1 cellular context compared by ENCODE assay signal in the genomic region with DNA sequence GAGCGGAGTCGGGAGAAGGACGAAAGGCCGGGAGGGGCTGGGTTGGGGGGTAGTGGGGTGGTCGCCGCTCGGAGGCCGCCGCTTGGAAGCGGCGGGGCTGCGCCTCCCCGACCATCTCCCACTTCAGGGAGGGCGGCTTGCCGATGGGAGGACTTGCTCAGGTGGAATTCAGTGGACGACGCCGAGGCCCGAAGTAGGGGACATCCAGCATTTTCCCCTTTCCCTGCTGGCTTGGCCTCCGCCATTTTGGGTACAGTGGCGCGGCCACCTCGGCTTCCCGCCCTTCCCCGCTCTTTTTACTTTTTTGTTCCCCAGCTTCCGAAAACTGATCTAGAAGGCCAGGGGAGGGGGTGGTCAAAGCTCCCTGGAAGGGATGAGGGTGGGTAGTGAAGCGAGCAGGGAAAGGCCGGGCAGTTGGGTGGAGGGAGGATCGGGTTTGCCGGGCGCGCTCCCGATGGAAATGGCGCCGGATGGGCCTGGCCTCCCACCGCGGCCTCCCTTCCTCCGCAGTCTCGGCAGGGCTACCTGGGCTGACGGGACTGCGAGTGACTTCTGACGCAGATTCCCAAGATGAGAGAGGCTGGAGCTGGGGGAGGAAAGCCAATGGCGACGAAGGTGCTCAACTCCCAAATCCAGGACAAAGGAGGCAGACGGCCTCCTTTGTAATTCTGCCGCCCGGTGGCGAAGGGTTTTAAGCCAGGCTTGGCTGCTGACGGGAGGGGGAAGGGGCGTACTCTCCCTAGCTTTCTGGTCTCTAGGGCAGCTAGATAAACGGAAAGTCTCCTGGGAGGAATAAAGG.
TF ChIP-seq lines count a peak whose summit lies in the region.

A gene (minus strand): TSS at position 670 of the 799 bp plus-strand sequence. CDS start 26,084 bp downstream, outside the sequence.

TF ChIP-seq in HepG2, 621 proteins besides CTCF, POLR2A, EP300 and RAD21 (continued from another document and continues in another):
- no peak for TF ChIP-seq ZNF101 (CRISPR knock-in tag; IDR thresholded peaks at IDR 0.05; ENCODE audit: borderline replicate concordance, low read depth)
- TF ChIP-seq, protein P1, sequence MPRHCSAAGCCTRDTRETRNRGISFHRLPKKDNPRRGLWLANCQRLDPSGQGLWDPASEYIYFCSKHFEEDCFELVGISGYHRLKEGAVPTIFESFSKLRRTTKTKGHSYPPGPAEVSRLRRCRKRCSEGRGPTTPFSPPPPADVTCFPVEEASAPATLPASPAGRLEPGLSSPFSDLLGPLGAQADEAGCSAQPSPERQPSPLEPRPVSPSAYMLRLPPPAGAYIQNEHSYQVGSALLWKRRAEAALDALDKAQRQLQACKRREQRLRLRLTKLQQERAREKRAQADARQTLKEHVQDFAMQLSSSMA (CRISPR knock-in tag; IDR thresholded peaks at IDR 0.05): no peak
- TF ChIP-seq, protein P2, sequence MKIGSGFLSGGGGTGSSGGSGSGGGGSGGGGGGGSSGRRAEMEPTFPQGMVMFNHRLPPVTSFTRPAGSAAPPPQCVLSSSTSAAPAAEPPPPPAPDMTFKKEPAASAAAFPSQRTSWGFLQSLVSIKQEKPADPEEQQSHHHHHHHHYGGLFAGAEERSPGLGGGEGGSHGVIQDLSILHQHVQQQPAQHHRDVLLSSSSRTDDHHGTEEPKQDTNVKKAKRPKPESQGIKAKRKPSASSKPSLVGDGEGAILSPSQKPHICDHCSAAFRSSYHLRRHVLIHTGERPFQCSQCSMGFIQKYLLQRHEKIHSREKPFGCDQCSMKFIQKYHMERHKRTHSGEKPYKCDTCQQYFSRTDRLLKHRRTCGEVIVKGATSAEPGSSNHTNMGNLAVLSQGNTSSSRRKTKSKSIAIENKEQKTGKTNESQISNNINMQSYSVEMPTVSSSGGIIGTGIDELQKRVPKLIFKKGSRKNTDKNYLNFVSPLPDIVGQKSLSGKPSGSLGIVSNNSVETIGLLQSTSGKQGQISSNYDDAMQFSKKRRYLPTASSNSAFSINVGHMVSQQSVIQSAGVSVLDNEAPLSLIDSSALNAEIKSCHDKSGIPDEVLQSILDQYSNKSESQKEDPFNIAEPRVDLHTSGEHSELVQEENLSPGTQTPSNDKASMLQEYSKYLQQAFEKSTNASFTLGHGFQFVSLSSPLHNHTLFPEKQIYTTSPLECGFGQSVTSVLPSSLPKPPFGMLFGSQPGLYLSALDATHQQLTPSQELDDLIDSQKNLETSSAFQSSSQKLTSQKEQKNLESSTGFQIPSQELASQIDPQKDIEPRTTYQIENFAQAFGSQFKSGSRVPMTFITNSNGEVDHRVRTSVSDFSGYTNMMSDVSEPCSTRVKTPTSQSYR (CRISPR knock-in tag; IDR thresholded peaks at IDR 0.05; ENCODE audit: borderline replicate concordance): peak; percentile 46; the same call in 1 of the 2 replicates
- TF ChIP-seq, protein P3, sequence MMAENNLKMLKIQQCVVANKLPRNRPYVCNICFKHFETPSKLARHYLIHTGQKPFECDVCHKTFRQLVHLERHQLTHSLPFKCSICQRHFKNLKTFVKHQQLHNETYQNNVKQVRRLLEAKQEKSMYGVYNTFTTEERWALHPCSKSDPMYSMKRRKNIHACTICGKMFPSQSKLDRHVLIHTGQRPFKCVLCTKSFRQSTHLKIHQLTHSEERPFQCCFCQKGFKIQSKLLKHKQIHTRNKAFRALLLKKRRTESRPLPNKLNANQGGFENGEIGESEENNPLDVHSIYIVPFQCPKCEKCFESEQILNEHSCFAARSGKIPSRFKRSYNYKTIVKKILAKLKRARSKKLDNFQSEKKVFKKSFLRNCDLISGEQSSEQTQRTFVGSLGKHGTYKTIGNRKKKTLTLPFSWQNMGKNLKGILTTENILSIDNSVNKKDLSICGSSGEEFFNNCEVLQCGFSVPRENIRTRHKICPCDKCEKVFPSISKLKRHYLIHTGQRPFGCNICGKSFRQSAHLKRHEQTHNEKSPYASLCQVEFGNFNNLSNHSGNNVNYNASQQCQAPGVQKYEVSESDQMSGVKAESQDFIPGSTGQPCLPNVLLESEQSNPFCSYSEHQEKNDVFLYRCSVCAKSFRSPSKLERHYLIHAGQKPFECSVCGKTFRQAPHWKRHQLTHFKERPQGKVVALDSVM (CRISPR knock-in tag; IDR thresholded peaks at IDR 0.05): peak; percentile 100
- no peak for TF ChIP-seq SIN3B (IDR thresholded peaks at IDR 0.05; ENCODE audit: low read length)
- no peak for TF ChIP-seq JARID2 (CRISPR knock-in tag; IDR thresholded peaks at IDR 0.05; ENCODE audit: insufficient replicate concordance)
- TF ChIP-seq ZSCAN9 (CRISPR knock-in tag; IDR thresholded peaks at IDR 0.05; ENCODE audit: borderline replicate concordance): peak; percentile 54; the same call in 1 of the 2 replicates
- no peak for TF ChIP-seq TSC22D2 (CRISPR knock-in tag; IDR thresholded peaks at IDR 0.05; ENCODE audit: borderline replicate concordance)
- no peak for TF ChIP-seq TBX3 (IDR thresholded peaks at IDR 0.05; ENCODE audit: borderline replicate concordance)
- TF ChIP-seq ZNF235 (CRISPR knock-in tag; IDR thresholded peaks at IDR 0.05; ENCODE audit: borderline replicate concordance): no peak
- no peak for TF ChIP-seq PAF1 (CRISPR knock-in tag; IDR thresholded peaks at IDR 0.05)
- peak; percentile 52; the same call in 1 of the 2 replicates for TF ChIP-seq NRL (CRISPR knock-in tag; IDR thresholded peaks at IDR 0.05; ENCODE audit: borderline replicate concordance)
- TF ChIP-seq, protein P4, sequence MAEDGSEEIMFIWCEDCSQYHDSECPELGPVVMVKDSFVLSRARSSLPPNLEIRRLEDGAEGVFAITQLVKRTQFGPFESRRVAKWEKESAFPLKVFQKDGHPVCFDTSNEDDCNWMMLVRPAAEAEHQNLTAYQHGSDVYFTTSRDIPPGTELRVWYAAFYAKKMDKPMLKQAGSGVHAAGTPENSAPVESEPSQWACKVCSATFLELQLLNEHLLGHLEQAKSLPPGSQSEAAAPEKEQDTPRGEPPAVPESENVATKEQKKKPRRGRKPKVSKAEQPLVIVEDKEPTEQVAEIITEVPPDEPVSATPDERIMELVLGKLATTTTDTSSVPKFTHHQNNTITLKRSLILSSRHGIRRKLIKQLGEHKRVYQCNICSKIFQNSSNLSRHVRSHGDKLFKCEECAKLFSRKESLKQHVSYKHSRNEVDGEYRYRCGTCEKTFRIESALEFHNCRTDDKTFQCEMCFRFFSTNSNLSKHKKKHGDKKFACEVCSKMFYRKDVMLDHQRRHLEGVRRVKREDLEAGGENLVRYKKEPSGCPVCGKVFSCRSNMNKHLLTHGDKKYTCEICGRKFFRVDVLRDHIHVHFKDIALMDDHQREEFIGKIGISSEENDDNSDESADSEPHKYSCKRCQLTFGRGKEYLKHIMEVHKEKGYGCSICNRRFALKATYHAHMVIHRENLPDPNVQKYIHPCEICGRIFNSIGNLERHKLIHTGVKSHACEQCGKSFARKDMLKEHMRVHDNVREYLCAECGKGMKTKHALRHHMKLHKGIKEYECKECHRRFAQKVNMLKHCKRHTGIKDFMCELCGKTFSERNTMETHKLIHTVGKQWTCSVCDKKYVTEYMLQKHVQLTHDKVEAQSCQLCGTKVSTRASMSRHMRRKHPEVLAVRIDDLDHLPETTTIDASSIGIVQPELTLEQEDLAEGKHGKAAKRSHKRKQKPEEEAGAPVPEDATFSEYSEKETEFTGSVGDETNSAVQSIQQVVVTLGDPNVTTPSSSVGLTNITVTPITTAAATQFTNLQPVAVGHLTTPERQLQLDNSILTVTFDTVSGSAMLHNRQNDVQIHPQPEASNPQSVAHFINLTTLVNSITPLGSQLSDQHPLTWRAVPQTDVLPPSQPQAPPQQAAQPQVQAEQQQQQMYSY (CRISPR knock-in tag; IDR thresholded peaks at IDR 0.05): 0 out of 2 replicates have a peak, but pooled peaks have one; percentile 34
- TF ChIP-seq HNRNPLL (IDR thresholded peaks at IDR 0.05; ENCODE audit: low read depth, low read length, poor library complexity, severe bottlenecking): peak; percentile 16
- 0 out of 2 replicates have a peak, but pooled peaks have one; percentile 42 for TF ChIP-seq ZNF782 (CRISPR knock-in tag; IDR thresholded peaks at IDR 0.05; ENCODE audit: borderline replicate concordance)
- no peak for TF ChIP-seq EHMT2 (IDR thresholded peaks at IDR 0.05; ENCODE audit: borderline replicate concordance, low read depth, low read length)
- peak; percentile 42; the same call in 1 of the 2 replicates for TF ChIP-seq ISL2 (CRISPR knock-in tag; IDR thresholded peaks at IDR 0.05)
- TF ChIP-seq, protein P5, sequence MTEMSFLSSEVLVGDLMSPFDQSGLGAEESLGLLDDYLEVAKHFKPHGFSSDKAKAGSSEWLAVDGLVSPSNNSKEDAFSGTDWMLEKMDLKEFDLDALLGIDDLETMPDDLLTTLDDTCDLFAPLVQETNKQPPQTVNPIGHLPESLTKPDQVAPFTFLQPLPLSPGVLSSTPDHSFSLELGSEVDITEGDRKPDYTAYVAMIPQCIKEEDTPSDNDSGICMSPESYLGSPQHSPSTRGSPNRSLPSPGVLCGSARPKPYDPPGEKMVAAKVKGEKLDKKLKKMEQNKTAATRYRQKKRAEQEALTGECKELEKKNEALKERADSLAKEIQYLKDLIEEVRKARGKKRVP (CRISPR knock-in tag; IDR thresholded peaks at IDR 0.05): peak in 1 of 2 experiments; percentile 32; a peak in 1 of 4 replicates
- TF ChIP-seq, protein P6, sequence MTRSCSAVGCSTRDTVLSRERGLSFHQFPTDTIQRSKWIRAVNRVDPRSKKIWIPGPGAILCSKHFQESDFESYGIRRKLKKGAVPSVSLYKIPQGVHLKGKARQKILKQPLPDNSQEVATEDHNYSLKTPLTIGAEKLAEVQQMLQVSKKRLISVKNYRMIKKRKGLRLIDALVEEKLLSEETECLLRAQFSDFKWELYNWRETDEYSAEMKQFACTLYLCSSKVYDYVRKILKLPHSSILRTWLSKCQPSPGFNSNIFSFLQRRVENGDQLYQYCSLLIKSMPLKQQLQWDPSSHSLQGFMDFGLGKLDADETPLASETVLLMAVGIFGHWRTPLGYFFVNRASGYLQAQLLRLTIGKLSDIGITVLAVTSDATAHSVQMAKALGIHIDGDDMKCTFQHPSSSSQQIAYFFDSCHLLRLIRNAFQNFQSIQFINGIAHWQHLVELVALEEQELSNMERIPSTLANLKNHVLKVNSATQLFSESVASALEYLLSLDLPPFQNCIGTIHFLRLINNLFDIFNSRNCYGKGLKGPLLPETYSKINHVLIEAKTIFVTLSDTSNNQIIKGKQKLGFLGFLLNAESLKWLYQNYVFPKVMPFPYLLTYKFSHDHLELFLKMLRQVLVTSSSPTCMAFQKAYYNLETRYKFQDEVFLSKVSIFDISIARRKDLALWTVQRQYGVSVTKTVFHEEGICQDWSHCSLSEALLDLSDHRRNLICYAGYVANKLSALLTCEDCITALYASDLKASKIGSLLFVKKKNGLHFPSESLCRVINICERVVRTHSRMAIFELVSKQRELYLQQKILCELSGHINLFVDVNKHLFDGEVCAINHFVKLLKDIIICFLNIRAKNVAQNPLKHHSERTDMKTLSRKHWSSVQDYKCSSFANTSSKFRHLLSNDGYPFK (CRISPR knock-in tag; IDR thresholded peaks at IDR 0.05; ENCODE audit: borderline replicate concordance): peak; percentile 100
- TF ChIP-seq ARNTL (CRISPR knock-in tag; IDR thresholded peaks at IDR 0.05): no peak
- TF ChIP-seq, protein P7, sequence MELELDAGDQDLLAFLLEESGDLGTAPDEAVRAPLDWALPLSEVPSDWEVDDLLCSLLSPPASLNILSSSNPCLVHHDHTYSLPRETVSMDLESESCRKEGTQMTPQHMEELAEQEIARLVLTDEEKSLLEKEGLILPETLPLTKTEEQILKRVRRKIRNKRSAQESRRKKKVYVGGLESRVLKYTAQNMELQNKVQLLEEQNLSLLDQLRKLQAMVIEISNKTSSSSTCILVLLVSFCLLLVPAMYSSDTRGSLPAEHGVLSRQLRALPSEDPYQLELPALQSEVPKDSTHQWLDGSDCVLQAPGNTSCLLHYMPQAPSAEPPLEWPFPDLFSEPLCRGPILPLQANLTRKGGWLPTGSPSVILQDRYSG (CRISPR knock-in tag; IDR thresholded peaks at IDR 0.05): no peak
- TF ChIP-seq, protein P8, sequence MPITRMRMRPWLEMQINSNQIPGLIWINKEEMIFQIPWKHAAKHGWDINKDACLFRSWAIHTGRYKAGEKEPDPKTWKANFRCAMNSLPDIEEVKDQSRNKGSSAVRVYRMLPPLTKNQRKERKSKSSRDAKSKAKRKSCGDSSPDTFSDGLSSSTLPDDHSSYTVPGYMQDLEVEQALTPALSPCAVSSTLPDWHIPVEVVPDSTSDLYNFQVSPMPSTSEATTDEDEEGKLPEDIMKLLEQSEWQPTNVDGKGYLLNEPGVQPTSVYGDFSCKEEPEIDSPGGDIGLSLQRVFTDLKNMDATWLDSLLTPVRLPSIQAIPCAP (CRISPR knock-in tag; IDR thresholded peaks at IDR 0.05; ENCODE audit: low read depth): no peak
- TF ChIP-seq ZZZ3 (CRISPR knock-in tag; IDR thresholded peaks at IDR 0.05; ENCODE audit: borderline replicate concordance): no peak
- TF ChIP-seq ZNF543 (CRISPR knock-in tag; IDR thresholded peaks at IDR 0.05): peak; percentile 45; the same call in 1 of the 2 replicates
- TF ChIP-seq, protein P9, sequence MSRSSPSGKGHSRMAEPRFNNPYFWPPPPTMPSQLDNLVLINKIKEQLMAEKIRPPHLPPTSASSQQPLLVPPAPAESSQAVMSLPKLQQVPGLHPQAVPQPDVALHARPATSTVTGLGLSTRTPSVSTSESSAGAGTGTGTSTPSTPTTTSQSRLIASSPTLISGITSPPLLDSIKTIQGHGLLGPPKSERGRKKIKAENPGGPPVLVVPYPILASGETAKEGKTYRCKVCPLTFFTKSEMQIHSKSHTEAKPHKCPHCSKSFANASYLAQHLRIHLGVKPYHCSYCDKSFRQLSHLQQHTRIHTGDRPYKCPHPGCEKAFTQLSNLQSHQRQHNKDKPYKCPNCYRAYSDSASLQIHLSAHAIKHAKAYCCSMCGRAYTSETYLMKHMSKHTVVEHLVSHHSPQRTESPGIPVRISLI (CRISPR knock-in tag; IDR thresholded peaks at IDR 0.05; ENCODE audit: borderline replicate concordance): 0 out of 2 replicates have a peak, but pooled peaks have one; percentile 34
- 0 out of 2 replicates have a peak, but pooled peaks have one; percentile 25 for TF ChIP-seq U2AF2 (IDR thresholded peaks at IDR 0.05; ENCODE audit: low read depth, low read length)
- TF ChIP-seq TOPORS (CRISPR knock-in tag; IDR thresholded peaks at IDR 0.05): no peak
- TF ChIP-seq, protein P10, sequence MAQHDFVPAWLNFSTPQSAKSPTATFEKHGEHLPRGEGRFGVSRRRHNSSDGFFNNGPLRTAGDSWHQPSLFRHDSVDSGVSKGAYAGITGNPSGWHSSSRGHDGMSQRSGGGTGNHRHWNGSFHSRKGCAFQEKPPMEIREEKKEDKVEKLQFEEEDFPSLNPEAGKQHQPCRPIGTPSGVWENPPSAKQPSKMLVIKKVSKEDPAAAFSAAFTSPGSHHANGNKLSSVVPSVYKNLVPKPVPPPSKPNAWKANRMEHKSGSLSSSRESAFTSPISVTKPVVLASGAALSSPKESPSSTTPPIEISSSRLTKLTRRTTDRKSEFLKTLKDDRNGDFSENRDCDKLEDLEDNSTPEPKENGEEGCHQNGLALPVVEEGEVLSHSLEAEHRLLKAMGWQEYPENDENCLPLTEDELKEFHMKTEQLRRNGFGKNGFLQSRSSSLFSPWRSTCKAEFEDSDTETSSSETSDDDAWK (CRISPR knock-in tag; IDR thresholded peaks at IDR 0.05): no peak
- no peak for TF ChIP-seq ZNF354B (CRISPR knock-in tag; IDR thresholded peaks at IDR 0.05)
- TF ChIP-seq TCF7 (IDR thresholded peaks at IDR 0.05; ENCODE audit: low read depth): 0 out of 2 replicates have a peak, but pooled peaks have one; percentile 7
